Comparison of ENCODE assay signal across 17 cellular contexts in genomic region chr3:14267976-14268375, GRCh38.
A peak's percentile ranks its signal among the peaks of the same experiment; 100 is the strongest.
DNase-seq lines count a peak whose midpoint lies in the region; ATAC-seq and TF ChIP-seq lines count a peak whose summit lies in the region.
"Had no signal": no experiment of that assay in that cellular context is flagged by ENCODE, and none has a peak within 500 bp of the region (broad histone marks: within the 10 kb centered on the region; RNA-seq: fewer than 3 reads in every experiment).

No MANE protein-coding gene starts in this region.

- H3K4me3 ChIP-seq in PC-9 (no peak overlapping the region), spleen (no peak overlapping the region), dorsolateral prefrontal cortex (no peak overlapping the region)
- H3K4me3 ChIP-seq: SK-N-MC had no signal

- CTCF ChIA-PET in PC-9 (lab: Charles Lee) = no interaction called here

- intact Hi-C loops in PC-9 (cut with micrococcal nuclease; ENCODE audit: unreplicated experiment) = loop anchor here (10.0 kb wide), 1 partner anchor 57 kb away; no protein-coding TSS in a partner anchor
- intact Hi-C loops in spleen (cut with DNase I; ENCODE audit: low total_unique reads) = no loop called here
- intact Hi-C loops in dorsolateral prefrontal cortex (cut with DNase I) = loop anchor here in 1 of 2 donors (10.0 kb wide), 1 partner anchor 137 kb away; the partner anchor contains the start of gene SLC6A6

- WGBS in spleen, 5 donors = 80 to 91% (median 88%) methylated on average over 5 of the region's 5 CpGs

- H3K36me3 ChIP-seq in PC-9 (ENCODE audit: low read depth) (no peaks in the 10 kb centered on the region), spleen (no peaks in the 10 kb centered on the region)

- H3K27me3 Mint-ChIP-seq in HFFc6 (ENCODE audit: insufficient read depth) = peaks cover 12% of the 10 kb centered on the region
- H3K27me3 Mint-ChIP-seq: CD4-positive, alpha-beta T cell had no signal

- H3K27ac Mint-ChIP-seq in HFFc6 = no peak overlapping the region
- H3K27ac Mint-ChIP-seq: B cell; CD4-positive, alpha-beta T cell; T-cell had no signal

- H3K9me3 Mint-ChIP-seq in HFFc6 = no peaks in the 10 kb centered on the region
- H3K9me3 Mint-ChIP-seq: CD4-positive, alpha-beta T cell had no signal

- peaks cover 49% of the 10 kb centered on the region for H3K4me1 ChIP-seq in PC-9 (replicated peaks; ENCODE audit: insufficient read depth)
- no peaks in the 10 kb centered on the region for H3K4me1 ChIP-seq in spleen

- H3K4me3 Mint-ChIP-seq in HFFc6 = no peak overlapping the region
- H3K4me3 Mint-ChIP-seq: B cell; CD4-positive, alpha-beta T cell; T-cell had no signal

- no peak for TF ChIP-seq CTCF in HFFc6 (IDR thresholded peaks at IDR 0.05)
- TF ChIP-seq CTCF in PC-9 (conservative IDR thresholded peaks at IDR 0.05) = no peak
- TF ChIP-seq CTCF in spleen (IDR thresholded peaks at IDR 0.05 in 8 of 11, conservative IDR thresholded peaks at IDR 0.05 in 3 of 11) = no peak
- no peak for TF ChIP-seq CTCF in dorsolateral prefrontal cortex (IDR thresholded peaks at IDR 0.05 in 54 of 56, conservative IDR thresholded peaks at IDR 0.05 in 2 of 56; ENCODE audit: low read depth in 1 of 56, partially characterized antibody in 56 of 56)

- ATAC-seq in esophagus mucosa (peak; percentile 84), GM18520 (IDR thresholded peaks at IDR 0.05; ENCODE audit: unreplicated experiment) (no peak), HG03025 (IDR thresholded peaks at IDR 0.05; ENCODE audit: low FRiP score, unreplicated experiment) (no peak)
- ATAC-seq: T-cell had no signal

- no TSS peak for BruUV-seq in PC-9 (replicated peaks; lab: Mats Ljungman, UMichigan)

- no peaks in the 10 kb centered on the region for H3K9me2 ChIP-seq in PC-9 (ENCODE audit: insufficient read depth)

- H3K27ac ChIP-seq in PC-9 (peak overlapping the region; percentile 37), spleen (no peak overlapping the region), dorsolateral prefrontal cortex (no peak overlapping the region)
- H3K27ac ChIP-seq: HL-60, SK-N-MC had no signal

- H4K20me1 ChIP-seq in PC-9 (ENCODE audit: insufficient read depth) = no peaks in the 10 kb centered on the region

- H3K4me2 ChIP-seq in PC-9 = peak overlapping the region; percentile 37

- DNase-seq in HFFc6 (peak; percentile 12), PC-9 (peak; percentile 71 to 89), spleen (peak; percentile 58), dorsolateral prefrontal cortex (no peak)
- DNase-seq: CD4-positive, alpha-beta T cell; DMS79 treated with DMSO at 0.1 percent for 48 hours; GOT3; NCI-H1417; NCI-H1930; NCI-H510A; T-cell had no signal

- H3K36me3 Mint-ChIP-seq in HFFc6 (ENCODE audit: low read depth) = no peaks in the 10 kb centered on the region
- H3K36me3 Mint-ChIP-seq: T-cell had no signal

- H3K27me3 ChIP-seq in PC-9 (ENCODE audit: insufficient read depth, low read depth) = no peaks in the 10 kb centered on the region
- H3K27me3 ChIP-seq in spleen (replicated peaks in 1 of 7) = no peaks in the 10 kb centered on the region
- no peaks in the 10 kb centered on the region for H3K27me3 ChIP-seq in dorsolateral prefrontal cortex

- no peaks in the 10 kb centered on the region for H3K9me3 ChIP-seq in PC-9 (ENCODE audit: insufficient read depth, low read depth)
- H3K9me3 ChIP-seq in spleen = peaks cover 0 to 5% (median 2%) of the 10 kb centered on the region in 8 donors

- H2AFZ ChIP-seq in PC-9 = no peak overlapping the region

- no peaks in the 10 kb centered on the region for H3K79me2 ChIP-seq in PC-9 (ENCODE audit: low read depth)

- peaks cover 32% of the 10 kb centered on the region for H3K4me1 Mint-ChIP-seq in HFFc6 (ENCODE audit: low read depth)
- H3K4me1 Mint-ChIP-seq: B cell, T-cell had no signal

- no peak for TF ChIP-seq POLR2A in spleen (IDR thresholded peaks at IDR 0.05)

- peaks cover 24% of the 10 kb centered on the region; the same call in 1 of the 2 replicates for H3F3A ChIP-seq in PC-9 (ENCODE audit: insufficient read depth, low read depth)

- POLR2A ChIA-PET in PC-9 (lab: Charles Lee; ENCODE audit: unreplicated experiment) = interaction anchor here (0.6 kb wide), 1 partner anchor 159 kb away, joined by 3 read pairs; no protein-coding TSS in a partner anchor

Comparison
In these comparisons a context has a peak if more than half of its experiments do, and no peak if none do; other contexts are left out.
1. DNase-seq: peak in HFFc6 (single experiment), PC-9 (2 of 2) and spleen (single experiment); none in dorsolateral prefrontal cortex (0 of 10).